ENCODE assay signal across 1 cellular context in genomic region chr20:17693534-17694001, GRCh38.
TF ChIP-seq lines count a peak whose summit lies in the region.

No MANE protein-coding gene starts in this region.

TF ChIP-seq in GM23338, 12 proteins besides CTCF, POLR2A, EP300 and RAD21 (continued from another document):
- TF ChIP-seq, protein P1, sequence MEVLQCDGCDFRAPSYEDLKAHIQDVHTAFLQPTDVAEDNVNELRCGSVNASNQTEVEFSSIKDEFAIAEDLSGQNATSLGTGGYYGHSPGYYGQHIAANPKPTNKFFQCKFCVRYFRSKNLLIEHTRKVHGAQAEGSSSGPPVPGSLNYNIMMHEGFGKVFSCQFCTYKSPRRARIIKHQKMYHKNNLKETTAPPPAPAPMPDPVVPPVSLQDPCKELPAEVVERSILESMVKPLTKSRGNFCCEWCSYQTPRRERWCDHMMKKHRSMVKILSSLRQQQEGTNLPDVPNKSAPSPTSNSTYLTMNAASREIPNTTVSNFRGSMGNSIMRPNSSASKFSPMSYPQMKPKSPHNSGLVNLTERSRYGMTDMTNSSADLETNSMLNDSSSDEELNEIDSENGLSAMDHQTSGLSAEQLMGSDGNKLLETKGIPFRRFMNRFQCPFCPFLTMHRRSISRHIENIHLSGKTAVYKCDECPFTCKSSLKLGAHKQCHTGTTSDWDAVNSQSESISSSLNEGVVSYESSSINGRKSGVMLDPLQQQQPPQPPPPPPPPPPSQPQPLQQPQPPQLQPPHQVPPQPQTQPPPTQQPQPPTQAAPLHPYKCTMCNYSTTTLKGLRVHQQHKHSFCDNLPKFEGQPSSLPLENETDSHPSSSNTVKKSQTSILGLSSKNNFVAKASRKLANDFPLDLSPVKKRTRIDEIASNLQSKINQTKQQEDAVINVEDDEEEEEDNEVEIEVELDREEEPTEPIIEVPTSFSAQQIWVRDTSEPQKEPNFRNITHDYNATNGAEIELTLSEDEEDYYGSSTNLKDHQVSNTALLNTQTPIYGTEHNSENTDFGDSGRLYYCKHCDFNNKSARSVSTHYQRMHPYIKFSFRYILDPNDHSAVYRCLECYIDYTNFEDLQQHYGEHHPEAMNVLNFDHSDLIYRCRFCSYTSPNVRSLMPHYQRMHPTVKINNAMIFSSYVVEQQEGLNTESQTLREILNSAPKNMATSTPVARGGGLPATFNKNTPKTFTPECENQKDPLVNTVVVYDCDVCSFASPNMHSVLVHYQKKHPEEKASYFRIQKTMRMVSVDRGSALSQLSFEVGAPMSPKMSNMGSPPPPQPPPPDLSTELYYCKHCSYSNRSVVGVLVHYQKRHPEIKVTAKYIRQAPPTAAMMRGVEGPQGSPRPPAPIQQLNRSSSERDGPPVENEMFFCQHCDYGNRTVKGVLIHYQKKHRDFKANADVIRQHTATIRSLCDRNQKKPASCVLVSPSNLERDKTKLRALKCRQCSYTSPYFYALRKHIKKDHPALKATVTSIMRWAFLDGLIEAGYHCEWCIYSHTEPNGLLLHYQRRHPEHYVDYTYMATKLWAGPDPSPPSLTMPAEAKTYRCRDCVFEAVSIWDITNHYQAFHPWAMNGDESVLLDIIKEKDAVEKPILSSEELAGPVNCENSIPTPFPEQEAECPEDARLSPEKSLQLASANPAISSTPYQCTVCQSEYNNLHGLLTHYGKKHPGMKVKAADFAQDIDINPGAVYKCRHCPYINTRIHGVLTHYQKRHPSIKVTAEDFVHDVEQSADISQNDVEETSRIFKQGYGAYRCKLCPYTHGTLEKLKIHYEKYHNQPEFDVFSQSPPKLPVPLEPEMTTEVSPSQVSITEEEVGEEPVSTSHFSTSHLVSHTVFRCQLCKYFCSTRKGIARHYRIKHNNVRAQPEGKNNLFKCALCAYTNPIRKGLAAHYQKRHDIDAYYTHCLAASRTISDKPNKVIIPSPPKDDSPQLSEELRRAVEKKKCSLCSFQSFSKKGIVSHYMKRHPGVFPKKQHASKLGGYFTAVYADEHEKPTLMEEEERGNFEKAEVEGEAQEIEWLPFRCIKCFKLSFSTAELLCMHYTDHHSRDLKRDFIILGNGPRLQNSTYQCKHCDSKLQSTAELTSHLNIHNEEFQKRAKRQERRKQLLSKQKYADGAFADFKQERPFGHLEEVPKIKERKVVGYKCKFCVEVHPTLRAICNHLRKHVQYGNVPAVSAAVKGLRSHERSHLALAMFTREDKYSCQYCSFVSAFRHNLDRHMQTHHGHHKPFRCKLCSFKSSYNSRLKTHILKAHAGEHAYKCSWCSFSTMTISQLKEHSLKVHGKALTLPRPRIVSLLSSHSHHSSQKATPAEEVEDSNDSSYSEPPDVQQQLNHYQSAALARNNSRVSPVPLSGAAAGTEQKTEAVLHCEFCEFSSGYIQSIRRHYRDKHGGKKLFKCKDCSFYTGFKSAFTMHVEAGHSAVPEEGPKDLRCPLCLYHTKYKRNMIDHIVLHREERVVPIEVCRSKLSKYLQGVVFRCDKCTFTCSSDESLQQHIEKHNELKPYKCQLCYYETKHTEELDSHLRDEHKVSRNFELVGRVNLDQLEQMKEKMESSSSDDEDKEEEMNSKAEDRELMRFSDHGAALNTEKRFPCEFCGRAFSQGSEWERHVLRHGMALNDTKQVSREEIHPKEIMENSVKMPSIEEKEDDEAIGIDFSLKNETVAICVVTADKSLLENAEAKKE (CRISPR knock-in tag; IDR thresholded peaks at IDR 0.05): no peak
- TF ChIP-seq EZH2phosphoT487 (IDR thresholded peaks at IDR 0.05; ENCODE audit: unreplicated experiment) (no peak), ZNF331 (CRISPR knock-in tag; IDR thresholded peaks at IDR 0.05; ENCODE audit: low read depth) (no peak), NANOG (IDR thresholded peaks at IDR 0.05; ENCODE audit: borderline replicate concordance) (no peak), CREB1 (CRISPR knock-in tag; IDR thresholded peaks at IDR 0.05; ENCODE audit: low read depth) (no peak), STAT1 (IDR thresholded peaks at IDR 0.05; ENCODE audit: unreplicated experiment) (no peak), ZNF114 (CRISPR knock-in tag; IDR thresholded peaks at IDR 0.05) (no peak), JUNB (IDR thresholded peaks at IDR 0.05; ENCODE audit: unreplicated experiment) (no peak), REST (IDR thresholded peaks at IDR 0.05; ENCODE audit: unreplicated experiment) (no peak), EZH2 (IDR thresholded peaks at IDR 0.05; ENCODE audit: low read depth, unreplicated experiment) (no peak)
TF ChIP-seq in GM23338: peak in this region for 0.
